In genomic region chr18:50053142-50053541, GRCh38 we compare ENCODE assay signal across 15 cellular contexts.
DNase-seq lines count a peak whose midpoint lies in the region; ATAC-seq lines count a peak whose summit lies in the region.
"Had no signal": no experiment of that assay in that cellular context is flagged by ENCODE, and none has a peak within 500 bp of the region (broad histone marks: within the 10 kb centered on the region; RNA-seq: fewer than 3 reads in every experiment).

No MANE protein-coding gene starts in this region.

- ATAC-seq in HG03439 (IDR thresholded peaks at IDR 0.05; ENCODE audit: unreplicated experiment) (no peak), HG03135 (IDR thresholded peaks at IDR 0.05; ENCODE audit: unreplicated experiment) (no peak)
- ATAC-seq: CD8-positive, alpha-beta T cell; GM23338; HCT116 had no signal

- DNase-seq in Ammon's horn (ENCODE audit: low spot score): peak; percentile 68
- DNase-seq in NCI-H1694 (lab: John Stamatoyannopoulos, UW): peak; percentile 70
- DNase-seq in NCI-H2171 treated with DMSO at 0.1 percent for 48 hours (lab: John Stamatoyannopoulos, UW): peak; percentile 83
- DNase-seq in superior temporal gyrus (ENCODE audit: extremely low spot score): peak; percentile 24
- DNase-seq: Caco-2; CD4-positive, CD25-positive, alpha-beta regulatory T cell; CD8-positive, alpha-beta T cell; DMS53; DMS79 treated with DMSO at 0.1 percent for 48 hours; GF-D8; H9 had no signal

Comparison
In these comparisons a context has a peak if more than half of its experiments do, and no peak if none do; other contexts are left out.
1. DNase-seq: peak in every context shown above with its lines; median percentile 83 in NCI-H2171 treated with DMSO at 0.1 percent for 48 hours; 70 in NCI-H1694; 68 in Ammon's horn; 24 in superior temporal gyrus.